ENCODE assay signal across 8 cellular contexts in genomic region chr5:131635755-131636479, GRCh38. TPM values are rescaled to one million over a fixed set of nuclear protein-coding genes. Genes with fewer than 3 reads are reported as not detected.
A peak's percentile ranks its signal among the peaks of the same experiment; 100 is the strongest.
DNase-seq lines count a peak whose midpoint lies in the region; ATAC-seq and TF ChIP-seq lines count a peak whose summit lies in the region.

No MANE protein-coding gene starts in this region.

- ATAC-seq in effector memory CD8-positive, alpha-beta T cell (replicated peaks), result peak; percentile 2

- H3K27ac ChIP-seq in cardiac muscle cell (peak overlapping the region; percentile 98), SJCRH30 (peak overlapping the region; percentile 88)

- peak overlapping the region in 1 of 2 donors; percentile 91 for H3K4me3 Mint-ChIP-seq in effector memory CD8-positive, alpha-beta T cell

- peaks cover 20% of the 10 kb centered on the region for H3K36me3 Mint-ChIP-seq in effector memory CD8-positive, alpha-beta T cell (ENCODE audit: insufficient read depth)

- TF ChIP-seq CTCF in cardiac muscle cell (IDR thresholded peaks at IDR 0.05; ENCODE audit: low read depth, low read length) (no peak), GM20000 (IDR thresholded peaks at IDR 0.05; ENCODE audit: extremely low read depth, missing control alignments) (no peak)

- H3K9me3 ChIP-seq in cardiac muscle cell (ENCODE audit: low read depth) (no peaks in the 10 kb centered on the region), SJCRH30 (replicated peaks) (no peaks in the 10 kb centered on the region), mucosa of stomach (ENCODE audit: control insufficient read depth, low read length) (no peaks in the 10 kb centered on the region)

- H3K4me1 Mint-ChIP-seq in effector memory CD8-positive, alpha-beta T cell (ENCODE audit: low read depth in 2 of 2), result peaks cover 8 to 18% of the 10 kb centered on the region in 2 donors

- intact Hi-C loops in cardiac septum (cut with DNase I), result loop anchor here (1.0 to 5.0 kb wide), 2 partner anchors 36 to 160 kb away; no protein-coding TSS in a partner anchor

- H3K4me1 ChIP-seq in cardiac muscle cell (ENCODE audit: low read depth) (peaks cover 26% of the 10 kb centered on the region), SJCRH30 (peaks cover 19% of the 10 kb centered on the region), mucosa of stomach (ENCODE audit: control insufficient read depth, insufficient read depth, low read length) (peaks cover 7% of the 10 kb centered on the region)

- no peaks in the 10 kb centered on the region for H3K27me3 ChIP-seq in cardiac muscle cell
- no peaks in the 10 kb centered on the region for H3K27me3 ChIP-seq in SJCRH30
- H3K27me3 ChIP-seq in mucosa of stomach (ENCODE audit: control insufficient read depth, insufficient read depth, low read length), result no peaks in the 10 kb centered on the region

- H3K9ac ChIP-seq in mucosa of stomach (ENCODE audit: low read length), result peak overlapping the region; percentile 99

- H3K4me3 ChIP-seq in cardiac muscle cell (peak overlapping the region; percentile 67), SJCRH30 (peak overlapping the region; percentile 88), mucosa of stomach (ENCODE audit: low read length) (peak overlapping the region; percentile 76)

- no peaks in the 10 kb centered on the region for H3K36me3 ChIP-seq in cardiac muscle cell
- no peaks in the 10 kb centered on the region; the same call in 1 of the 2 replicates for H3K36me3 ChIP-seq in SJCRH30
- H3K36me3 ChIP-seq in mucosa of stomach (ENCODE audit: control insufficient read depth, insufficient read depth, low read length), result no peaks in the 10 kb centered on the region

- H3K9me3 Mint-ChIP-seq in effector memory CD8-positive, alpha-beta T cell, result no peaks in the 10 kb centered on the region

- peak overlapping the region; percentile 97 to 99 for H3K27ac Mint-ChIP-seq in effector memory CD8-positive, alpha-beta T cell

- H3K27me3 Mint-ChIP-seq in effector memory CD8-positive, alpha-beta T cell, result no peaks in the 10 kb centered on the region

- DNase-seq in cardiac muscle cell (ENCODE audit: low read depth in 1 of 2, low spot score in 1 of 2) (peak; percentile 13 to 29), cardiac septum (ENCODE audit: low spot score) (no peak), SJCRH30 (peak in 1 of 2 experiments; percentile 31), GM20000 (ENCODE audit: low spot score) (no peak), mesenteric fat pad (ENCODE audit: low spot score) (no peak)
- DNase-seq in effector memory CD8-positive, alpha-beta T cell, result no peak
- no peak for DNase-seq in stimulated activated CD4-positive, alpha-beta T cell treated with anti-CD3 and anti-CD28 coated beads, Interleukin-2, amount 100 ng/mL, for 48 hours

RNA-seq across cellular contexts. Expression of gene RAPGEF6, which starts 0.9 kb away (rescaled TPM):
- total RNA-seq in cardiac muscle cell, result 16.0 and 22.3 TPM in 2 replicates
- polyA plus RNA-seq in cardiac muscle cell, result 8.5 and 10.8 TPM in 2 replicates
- total RNA-seq in cardiac septum, result 15.6 TPM
- total RNA-seq in SJCRH30 (2014; rRNA removed; shearing (Covaris generic)), result 22.8 and 27.6 TPM in 2 replicates
- 18.2 TPM for total RNA-seq in mesenteric fat pad

Comparison
In these comparisons a context has a peak if more than half of its experiments do, and no peak if none do; other contexts are left out.
1. DNase-seq: peak in cardiac muscle cell (2 of 2); none in cardiac septum (single experiment), effector memory CD8-positive, alpha-beta T cell (0 of 3), GM20000 (single experiment), stimulated activated CD4-positive, alpha-beta T cell treated with anti-CD3 and anti-CD28 coated beads, Interleukin-2, amount 100 ng/mL, for 48 hours (0 of 2) and mesenteric fat pad (single experiment).
2. Peak in every context shown above with its lines, with median percentiles within 50 percentile points of each other: H3K4me3 ChIP-seq.